ENCODE assay signal across 10 cellular contexts in the genomic region with DNA sequence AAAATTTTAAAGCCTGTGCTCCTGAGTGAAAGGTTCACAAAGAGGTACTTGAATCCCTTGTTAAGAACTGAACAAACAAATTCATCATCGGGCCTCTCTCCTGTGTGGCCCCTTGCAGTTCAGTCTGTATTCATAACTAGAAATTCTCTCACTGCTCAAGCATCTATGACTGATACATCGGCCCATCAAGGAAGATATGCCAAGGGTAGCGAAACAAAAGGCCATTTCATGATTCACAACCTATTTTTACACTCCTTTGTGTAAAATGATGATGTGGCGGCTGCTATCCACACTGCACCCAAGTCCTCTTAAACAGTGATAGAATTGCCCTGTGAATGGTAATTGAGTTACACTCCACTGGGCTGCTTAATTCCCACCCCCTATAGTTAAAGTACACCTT.
DNase-seq lines count a peak whose midpoint lies in the region; ATAC-seq and TF ChIP-seq lines count a peak whose summit lies in the region.
"Had no signal": no experiment of that assay in that cellular context is flagged by ENCODE, and none has a peak within 500 bp of the region (broad histone marks: within the 10 kb centered on the region; RNA-seq: fewer than 3 reads in every experiment).

No MANE protein-coding gene starts in this region.

- H3K9me2 ChIP-seq in PC-3 (replicated peaks; ENCODE audit: low read length) (no peaks in the 10 kb centered on the region), OCI-LY7 (ENCODE audit: insufficient read depth, low read length) (no peaks in the 10 kb centered on the region)

- no peaks in the 10 kb centered on the region for H3K36me3 ChIP-seq in PC-3 (ENCODE audit: low read depth, low read length)
- peaks cover 0 to under 1% (median 0%) of the 10 kb centered on the region in 9 donors for H3K36me3 ChIP-seq in heart left ventricle
- no peaks in the 10 kb centered on the region; the same call in 1 of the 2 replicates for H3K36me3 ChIP-seq in OCI-LY7 (ENCODE audit: insufficient read depth, low read length)

- H3K4me1 ChIP-seq in PC-3 (ENCODE audit: insufficient read depth, low read length) (peaks cover 19% of the 10 kb centered on the region), heart left ventricle (peaks cover 0 to 45% (median 28%) of the 10 kb centered on the region in 12 donors), OCI-LY7 (ENCODE audit: insufficient read depth, low read length, poor library complexity, severe bottlenecking) (no peaks in the 10 kb centered on the region)

- intact Hi-C loops in PC-3 (cut with micrococcal nuclease) (loop anchor here (10.0 kb wide), 1 partner anchor 116 kb away; no protein-coding TSS in a partner anchor), heart left ventricle (cut with DNase I) (loop anchor here in 1 of 10 donors (10.0 kb wide), 1 partner anchor 54 kb away; no protein-coding TSS in a partner anchor), OCI-LY7 (cut with micrococcal nuclease; ENCODE audit: unreplicated experiment) (no loop called here)

- no peak for TF ChIP-seq POLR2A in heart left ventricle (IDR thresholded peaks at IDR 0.05)

- H3K4me3 Mint-ChIP-seq in stimulated activated naive CD8-positive, alpha-beta T cell treated with anti-CD3 and anti-CD28 coated beads, Interleukin-15, amount 100 ng/mL, for 72 hours: no peak overlapping the region
- H3K4me3 Mint-ChIP-seq: activated B cell treated with CpG ODN at 0.5 μM for 24 hours; CD4-positive, alpha-beta memory T cell had no signal

- peaks cover 8% of the 10 kb centered on the region for H3K4me1 Mint-ChIP-seq in stimulated activated naive CD8-positive, alpha-beta T cell treated with anti-CD3 and anti-CD28 coated beads, Interleukin-15, amount 100 ng/mL, for 72 hours

- no peaks in the 10 kb centered on the region for H3F3A ChIP-seq in PC-3 (ENCODE audit: low read length, unreplicated experiment)

- CTCF ChIA-PET in PC-3 (lab: Charles Lee): no interaction called here
- CTCF ChIA-PET in OCI-LY7 (lab: Charles Lee; ENCODE audit: unreplicated experiment): no interaction called here

- TF ChIP-seq CTCF in PC-3 (conservative IDR thresholded peaks at IDR 0.05; ENCODE audit: low read depth, low read length) (no peak), heart left ventricle (IDR thresholded peaks at IDR 0.05) (no peak), OCI-LY7 (conservative IDR thresholded peaks at IDR 0.05; ENCODE audit: low read length) (no peak)

- no peak overlapping the region for H2AFZ ChIP-seq in PC-3 (ENCODE audit: low read length)
- no peak overlapping the region for H2AFZ ChIP-seq in OCI-LY7 (ENCODE audit: low read length)

- H3K4me3 ChIP-seq in PC-3 (ENCODE audit: low read length): no peak overlapping the region
- H3K4me3 ChIP-seq in heart left ventricle: peak overlapping the region in 1 of 12 donors; percentile 11
- H3K4me3 ChIP-seq in OCI-LY7 (ENCODE audit: low read depth, low read length, poor library complexity, severe bottlenecking): no peak overlapping the region

- H3K79me2 ChIP-seq in PC-3 (ENCODE audit: low read length) (no peaks in the 10 kb centered on the region), OCI-LY7 (ENCODE audit: insufficient read depth, low read depth, low read length) (no peaks in the 10 kb centered on the region)

- peak overlapping the region; percentile 89 for H3K27ac ChIP-seq in PC-3 (ENCODE audit: low read length)
- peak overlapping the region in 11 of 12 donors; percentile 5 to 87 (median 70) for H3K27ac ChIP-seq in heart left ventricle
- no peak overlapping the region for H3K27ac ChIP-seq in OCI-LY7 (ENCODE audit: low read depth, low read length, poor library complexity, severe bottlenecking)

- H4K20me1 ChIP-seq in PC-3 (ENCODE audit: low read length): no peaks in the 10 kb centered on the region
- H4K20me1 ChIP-seq in OCI-LY7 (ENCODE audit: insufficient read depth, low read length): no peaks in the 10 kb centered on the region

- no peaks in the 10 kb centered on the region for H3K27me3 Mint-ChIP-seq in stimulated activated naive CD8-positive, alpha-beta T cell treated with anti-CD3 and anti-CD28 coated beads, Interleukin-15, amount 100 ng/mL, for 72 hours
- H3K27me3 Mint-ChIP-seq: activated B cell treated with CpG ODN at 0.5 μM for 24 hours; CD4-positive, alpha-beta memory T cell had no signal

- no peaks in the 10 kb centered on the region for H3K9me3 Mint-ChIP-seq in stimulated activated naive CD8-positive, alpha-beta T cell treated with anti-CD3 and anti-CD28 coated beads, Interleukin-15, amount 100 ng/mL, for 72 hours
- H3K9me3 Mint-ChIP-seq: CD4-positive, alpha-beta memory T cell had no signal

- H3K27ac Mint-ChIP-seq in stimulated activated naive CD8-positive, alpha-beta T cell treated with anti-CD3 and anti-CD28 coated beads, Interleukin-15, amount 100 ng/mL, for 72 hours: no peak overlapping the region
- H3K27ac Mint-ChIP-seq: activated B cell treated with CpG ODN at 0.5 μM for 24 hours; CD4-positive, alpha-beta memory T cell had no signal

- no peak for DNase-seq in stimulated activated naive CD8-positive, alpha-beta T cell treated with anti-CD3 and anti-CD28 coated beads, Interleukin-15, Interleukin-2, amounts not matched to agents 100 U/mL and 50 U/mL, for 24 hours
- DNase-seq in stimulated activated naive CD8-positive, alpha-beta T cell treated with anti-CD3 and anti-CD28 coated beads, Interleukin-15, amount 100 ng/mL, for 72 hours: no peak
- DNase-seq in PC-3 (peak; percentile 76), heart left ventricle (peak in 1 of 5 donors; percentile 17), OCI-LY7 (ENCODE audit: low spot score) (no peak), HuH-7.5 (ENCODE audit: low spot score) (no peak)
- DNase-seq: activated B cell treated with CpG ODN at 0.5 μM for 24 hours; CD4-positive, alpha-beta memory T cell had no signal

- H3K9ac ChIP-seq in PC-3 (ENCODE audit: low read length): peak overlapping the region; percentile 64

- 16 to 24% (median 24%) methylated on average over 4 of the region's 4 CpGs for WGBS in heart left ventricle, 4 donors

- H3K27me3 ChIP-seq in PC-3 (ENCODE audit: low read length) (no peaks in the 10 kb centered on the region), heart left ventricle (no peaks in the 10 kb centered on the region)

- H3K9me3 ChIP-seq in PC-3 (ENCODE audit: low read length) (no peaks in the 10 kb centered on the region), heart left ventricle (peaks cover 0 to under 1% (median 0%) of the 10 kb centered on the region in 12 donors), OCI-LY7 (ENCODE audit: low read length) (no peaks in the 10 kb centered on the region)

- BruUV-seq in PC-3 (replicated peaks; lab: Mats Ljungman, UMichigan) (no TSS peak), OCI-LY7 (replicated peaks; lab: Mats Ljungman, UMichigan) (no TSS peak)

- POLR2A ChIA-PET in PC-3 (lab: Charles Lee; ENCODE audit: unreplicated experiment) (interaction anchor here (0.6 kb wide), 1 partner anchor 147 kb away, joined by 3 read pairs; no protein-coding TSS in a partner anchor), OCI-LY7 (lab: Charles Lee) (interaction anchor here (1.0 kb wide), 1 partner anchor 77 kb away, joined by 3 read pairs; no protein-coding TSS in a partner anchor)

- peak; percentile 89 for ATAC-seq in stimulated activated naive CD8-positive, alpha-beta T cell treated with anti-CD3 and anti-CD28 coated beads, Interleukin-15, Interleukin-2, amounts not matched to agents 100 U/mL and 50 U/mL, for 24 hours
- no peak for ATAC-seq in stimulated activated naive CD8-positive, alpha-beta T cell treated with anti-CD3 and anti-CD28 coated beads, Interleukin-15, amount 100 ng/mL, for 72 hours
- ATAC-seq in PC-3 (peak; percentile 94), heart left ventricle (peak; percentile 69 to 86 (median 83)), HG02885 (IDR thresholded peaks at IDR 0.05; ENCODE audit: poor library complexity, unreplicated experiment) (no peak), GM18873 (IDR thresholded peaks at IDR 0.05; ENCODE audit: low FRiP score, unreplicated experiment) (no peak)

- H3K4me2 ChIP-seq in PC-3 (ENCODE audit: low read length) (peak overlapping the region; percentile 61), OCI-LY7 (ENCODE audit: low read length) (no peak overlapping the region)

Comparison
In these comparisons a context has a peak if more than half of its experiments do, and no peak if none do; other contexts are left out.
1. ATAC-seq: peak in stimulated activated naive CD8-positive, alpha-beta T cell treated with anti-CD3 and anti-CD28 coated beads, Interleukin-15, Interleukin-2, amounts not matched to agents 100 U/mL and 50 U/mL, for 24 hours (single experiment), PC-3 (single experiment) and heart left ventricle (4 of 4); none in stimulated activated naive CD8-positive, alpha-beta T cell treated with anti-CD3 and anti-CD28 coated beads, Interleukin-15, amount 100 ng/mL, for 72 hours (single experiment), HG02885 (single experiment) and GM18873 (single experiment).